9 cellular contexts compared by ENCODE assay signal in the genomic region with DNA sequence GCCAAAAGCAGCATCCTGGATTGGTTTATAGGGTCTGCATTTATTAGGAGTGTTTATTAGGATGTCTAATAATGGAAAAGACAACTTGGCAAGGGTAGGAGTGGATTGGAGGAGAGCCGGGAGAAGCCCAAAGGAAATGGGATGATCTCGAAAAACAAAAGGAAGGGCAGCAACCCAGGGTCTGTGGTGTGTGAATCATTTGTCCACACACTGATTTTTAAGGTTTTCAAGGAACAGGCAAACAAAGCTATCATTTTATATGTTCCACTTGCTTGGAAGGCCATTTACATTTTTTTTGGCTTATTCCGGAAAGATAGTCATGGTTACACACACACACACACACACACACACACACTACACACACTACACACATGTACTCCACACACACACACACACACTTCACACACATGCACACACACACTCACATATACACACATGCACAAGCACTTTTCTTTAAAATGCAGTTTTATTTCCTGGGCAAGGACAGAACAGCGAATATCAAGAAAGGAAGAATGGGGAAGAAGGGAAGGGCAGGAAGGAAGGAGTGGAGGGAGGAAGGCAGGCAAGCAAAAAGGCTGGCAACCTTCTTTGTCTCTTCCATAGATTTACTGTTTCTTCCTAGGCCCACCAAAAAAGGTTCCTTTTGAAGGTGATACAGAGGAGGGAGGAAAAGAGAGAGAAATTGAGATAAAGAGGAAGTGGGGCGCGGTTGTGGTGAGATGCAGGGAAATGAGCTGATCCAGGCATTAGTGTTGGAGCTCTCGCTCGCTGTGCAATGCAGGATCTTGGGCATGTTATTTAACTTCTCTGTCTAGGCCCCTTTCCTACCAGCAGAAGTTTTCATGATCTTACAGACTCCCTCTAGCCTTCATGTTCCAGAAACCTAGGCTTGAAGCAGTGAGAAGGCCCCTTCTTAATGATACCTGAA.
DNase-seq lines count a peak whose midpoint lies in the region; ATAC-seq, FAIRE-seq and TF ChIP-seq lines count a peak whose summit lies in the region.
"Had no signal": no experiment of that assay in that cellular context is flagged by ENCODE, and none has a peak within 500 bp of the region (broad histone marks: within the 10 kb centered on the region; RNA-seq: fewer than 3 reads in every experiment).

No MANE protein-coding gene starts in this region.

- peak; percentile 41 for FAIRE-seq in GM12891 (lab: Jason Lieb, UNC)
- FAIRE-seq: bronchial epithelial cell had no signal

- CTCF ChIA-PET in PC-9 (lab: Charles Lee): no interaction called here

- peak overlapping the region; percentile 59 for H3K4me3 ChIP-seq in Karpas-422 (ENCODE audit: low read length)
- no peak overlapping the region for H3K4me3 ChIP-seq in upper lobe of left lung
- no peak overlapping the region for H3K4me3 ChIP-seq in PC-9
- no peak overlapping the region for H3K4me3 ChIP-seq in mesenchymal stem cell (ENCODE audit: insufficient read depth in 1 of 2, low read depth in 1 of 2, low read length in 2 of 2)

- WGBS in upper lobe of left lung, 2 donors: 58 to 61% methylated on average over 8 of the region's 8 CpGs
- 93% methylated on average over 5 of the region's 8 CpGs for WGBS in mesenchymal stem cell

- H3K9ac ChIP-seq in Karpas-422 (ENCODE audit: low read length) (peak overlapping the region; percentile 67), mesenchymal stem cell (ENCODE audit: low read length) (no peak overlapping the region)

- no peak overlapping the region for H2BK15ac ChIP-seq in mesenchymal stem cell (ENCODE audit: low read depth, poor library complexity, severe bottlenecking)

- ATAC-seq in GM21528 (IDR thresholded peaks at IDR 0.05; ENCODE audit: low FRiP score, unreplicated experiment): peak; percentile 60
- ATAC-seq in upper lobe of left lung (ENCODE audit: low FRiP score in 2 of 2): no peak

- no peak for TF ChIP-seq POLR2A in GM12891 (IDR thresholded peaks at IDR 0.05; ENCODE audit: low read depth, low read length)
- TF ChIP-seq POLR2A in upper lobe of left lung (IDR thresholded peaks at IDR 0.05): no peak

- DNase-seq in GM12891 (ENCODE audit: insufficient read length, low spot score): no peak
- DNase-seq in Karpas-422: peak; percentile 85
- peak in 1 of 2 donors; percentile 58 for DNase-seq in upper lobe of left lung
- no peak for DNase-seq in HuH-7 (ENCODE audit: low spot score)
- no peak for DNase-seq in PC-9
- no peak for DNase-seq in mesenchymal stem cell

- H3K9me2 ChIP-seq in Karpas-422 (replicated peaks; ENCODE audit: insufficient read depth, low read length) (no peaks in the 10 kb centered on the region), PC-9 (ENCODE audit: insufficient read depth) (no peaks in the 10 kb centered on the region)

- POLR2A ChIA-PET in PC-9 (lab: Charles Lee; ENCODE audit: unreplicated experiment): no interaction called here

- no TSS peak for BruUV-seq in PC-9 (replicated peaks; lab: Mats Ljungman, UMichigan)

- H2AFZ ChIP-seq in Karpas-422 (ENCODE audit: low read length) (peak overlapping the region; percentile 81; the same call in 1 of the 2 replicates), PC-9 (no peak overlapping the region), mesenchymal stem cell (ENCODE audit: low read depth, low read length) (no peak overlapping the region)

- H3K36me3 ChIP-seq in Karpas-422 (ENCODE audit: insufficient read depth, low read length) (no peaks in the 10 kb centered on the region), upper lobe of left lung (no peaks in the 10 kb centered on the region), PC-9 (ENCODE audit: low read depth) (no peaks in the 10 kb centered on the region), mesenchymal stem cell (ENCODE audit: control insufficient read depth in 1 of 2, insufficient read depth in 2 of 2, low read depth in 1 of 2, low read length in 2 of 2) (no peaks in the 10 kb centered on the region)

- no peak overlapping the region for H2AK5ac ChIP-seq in mesenchymal stem cell (ENCODE audit: low read length, severe bottlenecking)

- H3K27ac ChIP-seq in Karpas-422 (ENCODE audit: low read length): peak overlapping the region; percentile 85
- H3K27ac ChIP-seq in upper lobe of left lung: peak overlapping the region; percentile 38 to 65 (median 57)
- H3K27ac ChIP-seq in PC-9: no peak overlapping the region
- no peak overlapping the region for H3K27ac ChIP-seq in mesenchymal stem cell (ENCODE audit: low read length, poor library complexity, severe bottlenecking)

- no peaks in the 10 kb centered on the region for H3K9me3 ChIP-seq in Karpas-422 (ENCODE audit: low read length)
- no peaks in the 10 kb centered on the region for H3K9me3 ChIP-seq in upper lobe of left lung
- H3K9me3 ChIP-seq in PC-9 (ENCODE audit: insufficient read depth, low read depth): no peaks in the 10 kb centered on the region
- no peaks in the 10 kb centered on the region for H3K9me3 ChIP-seq in mesenchymal stem cell (ENCODE audit: control insufficient read depth, low read length)

- H4K8ac ChIP-seq in mesenchymal stem cell (ENCODE audit: low read length): no peak overlapping the region

- H4K91ac ChIP-seq in mesenchymal stem cell (ENCODE audit: low read length): no peak overlapping the region

- H3K79me1 ChIP-seq in mesenchymal stem cell (replicated peaks; ENCODE audit: low read length, poor library complexity, severe bottlenecking): no peaks in the 10 kb centered on the region

- H3K4me2 ChIP-seq in Karpas-422 (ENCODE audit: low read depth, low read length, poor library complexity, severe bottlenecking) (peak overlapping the region; percentile 80), PC-9 (no peak overlapping the region), mesenchymal stem cell (ENCODE audit: low read length, poor library complexity, severe bottlenecking) (no peak overlapping the region)

- no peak overlapping the region for H3K14ac ChIP-seq in mesenchymal stem cell (ENCODE audit: low read length in 2 of 2)

- no peaks in the 10 kb centered on the region for H3K27me3 Mint-ChIP-seq in dendritic cell treated with granulocyte-macrophage colony-stimulating factor and Interleukin-4, amounts not matched to agents 40 ng/mL and 50 ng/mL, for 4 days

- peaks cover 62% of the 10 kb centered on the region for H3K4me1 Mint-ChIP-seq in dendritic cell treated with granulocyte-macrophage colony-stimulating factor and Interleukin-4, amounts not matched to agents 40 ng/mL and 50 ng/mL, for 4 days (ENCODE audit: low read depth)

- intact Hi-C loops in dendritic cell treated with granulocyte-macrophage colony-stimulating factor and Interleukin-4, amounts not matched to agents 40 ng/mL and 50 ng/mL, for 4 days (cut with micrococcal nuclease): no loop called here
- intact Hi-C loops in PC-9 (cut with micrococcal nuclease; ENCODE audit: unreplicated experiment): no loop called here

- no peak overlapping the region for H3K4ac ChIP-seq in mesenchymal stem cell (ENCODE audit: low read depth in 1 of 2, low read length in 2 of 2)

- no peak overlapping the region for H2BK12ac ChIP-seq in mesenchymal stem cell (ENCODE audit: low read length in 2 of 2)

- no peaks in the 10 kb centered on the region for H3K36me3 Mint-ChIP-seq in dendritic cell treated with granulocyte-macrophage colony-stimulating factor and Interleukin-4, amounts not matched to agents 40 ng/mL and 50 ng/mL, for 4 days (ENCODE audit: low read depth)

- H3K18ac ChIP-seq in mesenchymal stem cell (ENCODE audit: low read depth in 1 of 2, low read length in 2 of 2): peak overlapping the region in 1 of 2 experiments; percentile 71

- H4K20me1 ChIP-seq in Karpas-422 (ENCODE audit: insufficient read depth, low read depth, low read length) (no peaks in the 10 kb centered on the region), PC-9 (ENCODE audit: insufficient read depth) (no peaks in the 10 kb centered on the region)

- H3K4me1 ChIP-seq in Karpas-422 (ENCODE audit: low read length): peaks cover 62% of the 10 kb centered on the region
- H3K4me1 ChIP-seq in upper lobe of left lung: peaks cover 27 to 35% (median 30%) of the 10 kb centered on the region in 4 donors
- H3K4me1 ChIP-seq in PC-9 (replicated peaks; ENCODE audit: insufficient read depth): no peaks in the 10 kb centered on the region
- H3K4me1 ChIP-seq in mesenchymal stem cell (ENCODE audit: control insufficient read depth, insufficient read depth, low read depth, low read length): peaks cover 14% of the 10 kb centered on the region

- no peaks in the 10 kb centered on the region for H3K9me3 Mint-ChIP-seq in dendritic cell treated with granulocyte-macrophage colony-stimulating factor and Interleukin-4, amounts not matched to agents 40 ng/mL and 50 ng/mL, for 4 days

- H3K79me2 ChIP-seq in Karpas-422 (ENCODE audit: low read length): no peaks in the 10 kb centered on the region
- no peaks in the 10 kb centered on the region for H3K79me2 ChIP-seq in PC-9 (ENCODE audit: low read depth)

- no peak for TF ChIP-seq EP300 in upper lobe of left lung (IDR thresholded peaks at IDR 0.05)

- TF ChIP-seq CTCF in upper lobe of left lung (IDR thresholded peaks at IDR 0.05) (no peak), PC-9 (conservative IDR thresholded peaks at IDR 0.05) (no peak)

- no peak overlapping the region for H2BK120ac ChIP-seq in mesenchymal stem cell (ENCODE audit: low read depth, low read length)

- no peaks in the 10 kb centered on the region for H3F3A ChIP-seq in PC-9 (ENCODE audit: insufficient read depth, low read depth)

- H2BK5ac ChIP-seq in mesenchymal stem cell (ENCODE audit: low read depth, low read length, poor library complexity, severe bottlenecking): no peak overlapping the region

- no peaks in the 10 kb centered on the region for H3K27me3 ChIP-seq in Karpas-422 (ENCODE audit: low read length)
- no peaks in the 10 kb centered on the region for H3K27me3 ChIP-seq in upper lobe of left lung
- H3K27me3 ChIP-seq in PC-9 (ENCODE audit: insufficient read depth, low read depth): no peaks in the 10 kb centered on the region
- no peaks in the 10 kb centered on the region for H3K27me3 ChIP-seq in mesenchymal stem cell (ENCODE audit: control insufficient read depth in 1 of 2, insufficient read depth in 1 of 2, low read length in 2 of 2)

- no peak overlapping the region for H3K23ac ChIP-seq in mesenchymal stem cell (ENCODE audit: low read length in 2 of 2)

- H3K27ac Mint-ChIP-seq in dendritic cell treated with granulocyte-macrophage colony-stimulating factor and Interleukin-4, amounts not matched to agents 40 ng/mL and 50 ng/mL, for 4 days: peak overlapping the region; percentile 56

- H3K4me3 Mint-ChIP-seq in dendritic cell treated with granulocyte-macrophage colony-stimulating factor and Interleukin-4, amounts not matched to agents 40 ng/mL and 50 ng/mL, for 4 days: peak overlapping the region; percentile 33

TF ChIP-seq in GM12891, 5 proteins besides CTCF, POLR2A, EP300 and RAD21:
- TF ChIP-seq POU2F2 (IDR thresholded peaks at IDR 0.05; ENCODE audit: low read depth, low read length) (no peak), SPI1 (IDR thresholded peaks at IDR 0.05; ENCODE audit: low read depth, low read length) (peak; percentile 97)

Comparison
In these comparisons a context has a peak if more than half of its experiments do, and no peak if none do; other contexts are left out.
1. H3K27ac ChIP-seq: peak in Karpas-422 (single experiment) and upper lobe of left lung (4 of 4); none in PC-9 (single experiment) and mesenchymal stem cell (single experiment).